Comparison of ENCODE assay signal across 16 cellular contexts in genomic region chr3:126025862-126026261, GRCh38. TPM values are rescaled to one million over a fixed set of nuclear protein-coding genes. Genes with fewer than 3 reads are reported as not detected.
"Had no signal": no experiment of that assay in that cellular context is flagged by ENCODE, and none has a peak within 500 bp of the region (broad histone marks: within the 10 kb centered on the region; RNA-seq: fewer than 3 reads in every experiment).

No MANE protein-coding gene starts in this region.

- H3K4me2 ChIP-seq: hepatocyte had no signal

- DNase-seq: activated CD4-positive, alpha-beta T cell treated with anti-CD3 and anti-CD28 coated beads, Interleukin-2, amount 50 U/mL, for 1 hour; activated CD4-positive, CD25-positive, alpha-beta regulatory T cell; activated effector memory CD4-positive, alpha-beta T cell treated with Interleukin-2 at 50 U/mL for 16 hours; activated T-cell treated with anti-CD3 and anti-CD28 coated beads, Interleukin-2, amount 50 U/mL, for 4 hours; mammary epithelial cell; ovary; tibial artery had no signal

- H3K4me3 ChIP-seq: cardiac muscle cell, hepatocyte, ovary, tibial artery had no signal

- H3K36me3 ChIP-seq: cardiac muscle cell, ovary had no signal

- H3K79me2 ChIP-seq: hepatocyte had no signal

- H3K27me3 ChIP-seq: cardiac muscle cell, hepatocyte, ovary, tibial artery had no signal

- H3K4me1 ChIP-seq: tibial artery had no signal

- H3K27ac Mint-ChIP-seq: activated naive CD4-positive, alpha-beta T cell treated with anti-CD3 and anti-CD28 coated beads, Interleukin-2, amount 50 U/mL, for 72 hours had no signal

- H2AFZ ChIP-seq: hepatocyte had no signal

- H3K27ac ChIP-seq: cardiac muscle cell, hepatocyte, ovary, tibial artery had no signal

- ATAC-seq: activated naive CD4-positive, alpha-beta T cell treated with anti-CD3 and anti-CD28 coated beads, Interleukin-2, amount 50 U/mL, for 72 hours; activated T-cell treated with anti-CD3 and anti-CD28 coated beads, Interleukin-2, amount 50 U/mL, for 4 hours; esophagus mucosa; left lobe of liver; sciatic nerve had no signal

- H3K9me3 ChIP-seq: ovary had no signal

- H3K4me3 Mint-ChIP-seq: activated T-cell treated with anti-CD3 and anti-CD28 coated beads, Interleukin-2, amount 50 U/mL, for 4 hours had no signal

RNA-seq across cellular contexts. Expression of gene ROPN1B, which starts 56.9 kb away (rescaled TPM):
- total RNA-seq: activated naive CD4-positive, alpha-beta T cell treated with anti-CD3 and anti-CD28 coated beads, Interleukin-2, amount 50 U/mL, for 72 hours; activated T-cell treated with anti-CD3 and anti-CD28 coated beads, Interleukin-2, amount 50 U/mL, for 4 hours; cardiac muscle cell; esophagus mucosa; glomerular endothelial cell; hepatocyte; mammary epithelial cell; subcutaneous adipose tissue; T-helper 1 cell treated with Interleukin-12 subunit alpha and Interleukin-12 subunit beta and Interleukin-4 antibody, amounts not matched to agents 30 ng/mL and 1 ng/mL, for 36 hours had no signal
- polyA plus RNA-seq: cardiac muscle cell, hepatocyte, ovary had no signal
